In the genomic region with DNA sequence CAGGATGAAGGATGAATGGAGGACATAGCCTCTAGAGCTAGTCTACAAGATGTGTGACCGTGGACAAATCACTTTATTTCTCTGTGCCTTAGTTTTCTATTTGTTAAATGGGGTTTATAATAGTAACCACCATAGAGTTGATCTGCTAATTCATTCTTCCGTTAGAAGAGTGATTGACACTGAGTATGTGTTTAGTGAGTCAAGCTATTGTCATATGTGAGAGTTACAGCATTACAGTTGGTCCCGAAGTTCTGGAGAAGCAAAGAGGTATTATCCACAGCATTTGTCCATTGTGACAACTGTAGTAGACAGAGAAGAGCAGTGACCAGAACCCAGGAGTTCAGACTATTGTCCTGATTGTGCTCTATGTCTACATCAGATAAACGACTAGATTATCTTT, we compare ENCODE assay signal across 18 cellular contexts.
"Had no signal": no experiment of that assay in that cellular context is flagged by ENCODE, and none has a peak within 500 bp of the region (broad histone marks: within the 10 kb centered on the region; RNA-seq: fewer than 3 reads in every experiment).

No MANE protein-coding gene starts in this region.

- H3K27ac Mint-ChIP-seq: activated CD4-positive, alpha-beta T cell treated with anti-CD3 and anti-CD28 coated beads, Interleukin-2, amount 10 ng/mL, durations not matched to agents 7 days and 5 days; activated CD8-positive, alpha-beta T cell treated with anti-CD3 and anti-CD28 coated beads, Interleukin-2, amount 10 ng/mL, durations not matched to agents 7 days and 5 days; activated naive CD4-positive, alpha-beta T cell treated with anti-CD3 and anti-CD28 coated beads, Interleukin-2, amount 10 ng/mL, durations not matched to agents 7 days and 5 days; activated T-cell treated with anti-CD3 and anti-CD28 coated beads, Interleukin-2, amount 50 U/mL, for 24 hours; endodermal cell; neural progenitor cell; stimulated activated naive CD8-positive, alpha-beta T cell treated with anti-CD3 and anti-CD28 coated beads, Interleukin-15, Interleukin-2, amounts not matched to agents 100 ng/mL and 50 ng/mL, for 24 hours had no signal

- H3K27me3 Mint-ChIP-seq: activated CD4-positive, alpha-beta T cell treated with anti-CD3 and anti-CD28 coated beads, Interleukin-2, amount 10 ng/mL, durations not matched to agents 7 days and 5 days; activated naive CD4-positive, alpha-beta T cell treated with anti-CD3 and anti-CD28 coated beads, Interleukin-2, amount 10 ng/mL, durations not matched to agents 7 days and 5 days; activated T-cell treated with anti-CD3 and anti-CD28 coated beads, Interleukin-2, amount 50 U/mL, for 24 hours; stimulated activated naive CD8-positive, alpha-beta T cell treated with anti-CD3 and anti-CD28 coated beads, Interleukin-15, Interleukin-2, amounts not matched to agents 100 ng/mL and 50 ng/mL, for 24 hours had no signal

- H3K9me3 Mint-ChIP-seq: neural progenitor cell; stimulated activated naive CD8-positive, alpha-beta T cell treated with anti-CD3 and anti-CD28 coated beads, Interleukin-15, Interleukin-2, amounts not matched to agents 100 ng/mL and 50 ng/mL, for 24 hours had no signal

- H3K27ac ChIP-seq: dorsolateral prefrontal cortex, neural progenitor cell, ovary, psoas muscle, tibial nerve had no signal

- H3K36me3 Mint-ChIP-seq: neural progenitor cell had no signal

- H3K4me3 ChIP-seq: adrenal gland, dorsolateral prefrontal cortex, neural progenitor cell, ovary, psoas muscle, tibial nerve had no signal

- H3K27me3 ChIP-seq: adrenal gland, dorsolateral prefrontal cortex, neural progenitor cell, ovary, tibial nerve had no signal

- H3K4me2 ChIP-seq: neural progenitor cell had no signal

- H3K4me1 ChIP-seq: neural progenitor cell, psoas muscle had no signal

- DNase-seq: activated CD4-positive, alpha-beta T cell treated with anti-CD3 and anti-CD28 coated beads, Interleukin-2, amount 10 ng/mL, durations not matched to agents 7 days and 5 days; activated CD8-positive, alpha-beta T cell treated with anti-CD3 and anti-CD28 coated beads, Interleukin-2, amount 10 ng/mL, durations not matched to agents 7 days and 5 days; activated effector memory CD4-positive, alpha-beta T cell treated with Interleukin-2 at 50 U/mL for 16 hours; activated naive CD4-positive, alpha-beta T cell treated with anti-CD3 and anti-CD28 coated beads, Interleukin-2, amount 10 ng/mL, durations not matched to agents 7 days and 5 days; activated T-cell treated with anti-CD3 and anti-CD28 coated beads, Interleukin-2, amount 50 U/mL, for 24 hours; adrenal gland; dorsolateral prefrontal cortex; endodermal cell; hypothalamus; islet precursor cell; ovary; psoas muscle; right cardiac atrium; stimulated activated CD4-positive, alpha-beta T cell treated with anti-CD3 and anti-CD28 coated beads, Interleukin-2, amount 100 ng/mL, for 24 hours had no signal

- H3K9me3 ChIP-seq: adrenal gland, ovary, psoas muscle, tibial nerve had no signal

- H3K4me3 Mint-ChIP-seq: activated CD4-positive, alpha-beta T cell treated with anti-CD3 and anti-CD28 coated beads, Interleukin-2, amount 10 ng/mL, durations not matched to agents 7 days and 5 days; activated CD8-positive, alpha-beta T cell treated with anti-CD3 and anti-CD28 coated beads, Interleukin-2, amount 10 ng/mL, durations not matched to agents 7 days and 5 days; activated naive CD4-positive, alpha-beta T cell treated with anti-CD3 and anti-CD28 coated beads, Interleukin-2, amount 10 ng/mL, durations not matched to agents 7 days and 5 days; activated T-cell treated with anti-CD3 and anti-CD28 coated beads, Interleukin-2, amount 50 U/mL, for 24 hours; endodermal cell; neural progenitor cell; stimulated activated naive CD8-positive, alpha-beta T cell treated with anti-CD3 and anti-CD28 coated beads, Interleukin-15, Interleukin-2, amounts not matched to agents 100 ng/mL and 50 ng/mL, for 24 hours had no signal

- H2AFZ ChIP-seq: neural progenitor cell had no signal

- H3K4me1 Mint-ChIP-seq: neural progenitor cell had no signal

- ATAC-seq: activated CD4-positive, CD25-positive, alpha-beta regulatory T cell treated with anti-CD3 and anti-CD28 coated beads, Interleukin-2, amount 50 U/mL, for 24 hours; activated CD8-positive, alpha-beta T cell treated with anti-CD3 and anti-CD28 coated beads, Interleukin-2, amount 10 ng/mL, durations not matched to agents 7 days and 5 days; psoas muscle; right cardiac atrium had no signal

- H3K36me3 ChIP-seq: adrenal gland, neural progenitor cell, ovary, tibial nerve had no signal
